ENCODE assay signal across 1 cellular context in genomic region chr2:15559800-15560403, GRCh38.
TF ChIP-seq lines count a peak whose summit lies in the region.

No MANE protein-coding gene starts in this region.

TF ChIP-seq in K562, 482 proteins besides CTCF, POLR2A, EP300 and RAD21 (continued from another document):
- peak; percentile 66 for TF ChIP-seq HMBOX1 (IDR thresholded peaks at IDR 0.05)
- no peak for TF ChIP-seq NCOA4 (IDR thresholded peaks at IDR 0.05; ENCODE audit: partially characterized antibody)
- TF ChIP-seq FOXK2 (conservative IDR thresholded peaks at IDR 0.05 in 1 of 2, IDR thresholded peaks at IDR 0.05 in 1 of 2; ENCODE audit: low read depth in 2 of 2): no peak
- TF ChIP-seq SPI1 (IDR thresholded peaks at IDR 0.05; ENCODE audit: borderline replicate concordance, low read depth, low read length): no peak
- TF ChIP-seq TAF7 (tag; IDR thresholded peaks at IDR 0.05): no peak
- no peak for TF ChIP-seq RBM15 (IDR thresholded peaks at IDR 0.05; ENCODE audit: insufficient read depth, low read length)
- TF ChIP-seq ZNF174 (CRISPR knock-in tag; IDR thresholded peaks at IDR 0.05): no peak
- TF ChIP-seq RBFOX2 (IDR thresholded peaks at IDR 0.05; ENCODE audit: low read depth, low read length): peak; percentile 47; the same call in 1 of the 2 replicates
- TF ChIP-seq, protein P1, sequence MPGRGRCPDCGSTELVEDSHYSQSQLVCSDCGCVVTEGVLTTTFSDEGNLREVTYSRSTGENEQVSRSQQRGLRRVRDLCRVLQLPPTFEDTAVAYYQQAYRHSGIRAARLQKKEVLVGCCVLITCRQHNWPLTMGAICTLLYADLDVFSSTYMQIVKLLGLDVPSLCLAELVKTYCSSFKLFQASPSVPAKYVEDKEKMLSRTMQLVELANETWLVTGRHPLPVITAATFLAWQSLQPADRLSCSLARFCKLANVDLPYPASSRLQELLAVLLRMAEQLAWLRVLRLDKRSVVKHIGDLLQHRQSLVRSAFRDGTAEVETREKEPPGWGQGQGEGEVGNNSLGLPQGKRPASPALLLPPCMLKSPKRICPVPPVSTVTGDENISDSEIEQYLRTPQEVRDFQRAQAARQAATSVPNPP (IDR thresholded peaks at IDR 0.05; ENCODE audit: borderline replicate concordance, insufficient read depth, insufficient read length): no peak
- TF ChIP-seq ZNF717 (CRISPR knock-in tag; IDR thresholded peaks at IDR 0.05): no peak
- TF ChIP-seq PCBP2 (IDR thresholded peaks at IDR 0.05; ENCODE audit: low read depth, low read length, poor library complexity, severe bottlenecking): no peak
